In genomic region chr11:33735426-33736147, GRCh38 we compare ENCODE assay signal across 1 cellular context.
TF ChIP-seq lines count a peak whose summit lies in the region.

No MANE protein-coding gene starts in this region.

TF ChIP-seq in K562, 482 proteins besides CTCF, POLR2A, EP300 and RAD21 (continues in another document):
- no peak for TF ChIP-seq RFX1 (IDR thresholded peaks at IDR 0.05)
- no peak for TF ChIP-seq PREB (CRISPR knock-in tag; IDR thresholded peaks at IDR 0.05)
- peak; percentile 28 for TF ChIP-seq MAFG (tag; conservative IDR thresholded peaks at IDR 0.05)
- no peak for TF ChIP-seq ZBTB26 (CRISPR knock-in tag; IDR thresholded peaks at IDR 0.05)
- peak; percentile 6 for TF ChIP-seq RBBP5 (IDR thresholded peaks at IDR 0.05; ENCODE audit: borderline replicate concordance, insufficient read depth, low read length, poor library complexity, severe bottlenecking)
- no peak for TF ChIP-seq KDM1A (IDR thresholded peaks at IDR 0.05)
- no peak for TF ChIP-seq SAFB (IDR thresholded peaks at IDR 0.05; ENCODE audit: borderline replicate concordance, low read depth, low read length)
- TF ChIP-seq THRB (CRISPR knock-in tag; conservative IDR thresholded peaks at IDR 0.05): no peak
- 0 out of 2 replicates have a peak, but pooled peaks have one; percentile 16 for TF ChIP-seq ZBTB9 (CRISPR knock-in tag; IDR thresholded peaks at IDR 0.05)
- TF ChIP-seq TCF15 (CRISPR knock-in tag; IDR thresholded peaks at IDR 0.05): no peak
- no peak for TF ChIP-seq IRF1 (CRISPR knock-in tag; IDR thresholded peaks at IDR 0.05; ENCODE audit: borderline replicate concordance)
- TF ChIP-seq ZNF316 (IDR thresholded peaks at IDR 0.05): peak; percentile 48; the same call in 1 of the 2 replicates
- TF ChIP-seq ELF1 (tag; IDR thresholded peaks at IDR 0.05): no peak
- TF ChIP-seq UBTF (IDR thresholded peaks at IDR 0.05; ENCODE audit: borderline replicate concordance in 1 of 2, low read depth in 2 of 2, low read length in 2 of 2): 0 out of 4 replicates have a peak, but pooled peaks of 1 of the 2 experiments have one; percentile 26
- no peak for TF ChIP-seq SMC3 (conservative IDR thresholded peaks at IDR 0.05; ENCODE audit: insufficient read depth, low read depth, low read length)
- TF ChIP-seq AFF4 (CRISPR knock-in tag; IDR thresholded peaks at IDR 0.05): no peak
- TF ChIP-seq PKNOX1 (IDR thresholded peaks at IDR 0.05): 0 out of 2 replicates have a peak, but pooled peaks have one; percentile 3
- TF ChIP-seq SIN3A (IDR thresholded peaks at IDR 0.05; ENCODE audit: borderline replicate concordance in 2 of 2, control insufficient read depth in 1 of 2, low read depth in 2 of 2, low read length in 2 of 2): 0 out of 4 replicates have a peak, but pooled peaks of 1 of the 2 experiments have one; percentile 24
- no peak for TF ChIP-seq MXD1 (CRISPR knock-in tag; IDR thresholded peaks at IDR 0.05; ENCODE audit: borderline replicate concordance, poor library complexity, severe bottlenecking)
- TF ChIP-seq SMAD1 (IDR thresholded peaks at IDR 0.05; ENCODE audit: low read depth, low read length, partially characterized antibody): no peak
- no peak for TF ChIP-seq TAL1 (IDR thresholded peaks at IDR 0.05)
- TF ChIP-seq ZBED1 (IDR thresholded peaks at IDR 0.05): no peak
- TF ChIP-seq ZNF41 (CRISPR knock-in tag; conservative IDR thresholded peaks at IDR 0.05): no peak
- TF ChIP-seq BHLHE40 (IDR thresholded peaks at IDR 0.05; ENCODE audit: low read length): no peak
- TF ChIP-seq EGR1 (conservative IDR thresholded peaks at IDR 0.05): peak; percentile 41; the same call in 1 of the 2 replicates
- TF ChIP-seq MIER1 (IDR thresholded peaks at IDR 0.05; ENCODE audit: low read depth): 0 out of 2 replicates have a peak, but pooled peaks have one; percentile 63
- no peak for TF ChIP-seq HIVEP1 (CRISPR knock-in tag; IDR thresholded peaks at IDR 0.05)
- TF ChIP-seq BRD4 (IDR thresholded peaks at IDR 0.05): no peak
- TF ChIP-seq CREM (IDR thresholded peaks at IDR 0.05; ENCODE audit: low read depth): no peak
- TF ChIP-seq SPI1 (IDR thresholded peaks at IDR 0.05; ENCODE audit: borderline replicate concordance, low read depth, low read length): peak; percentile 78
- no peak for TF ChIP-seq RBM17 (IDR thresholded peaks at IDR 0.05; ENCODE audit: borderline replicate concordance, low read depth, low read length)
- TF ChIP-seq POLR2AphosphoS5 (IDR thresholded peaks at IDR 0.05; ENCODE audit: control insufficient read depth, insufficient read depth, low read depth, low read length): no peak
- TF ChIP-seq NUFIP1 (IDR thresholded peaks at IDR 0.05; ENCODE audit: partially characterized antibody): no peak
- TF ChIP-seq ZNF277 (CRISPR knock-in tag; IDR thresholded peaks at IDR 0.05; ENCODE audit: borderline replicate concordance): no peak
- no peak for TF ChIP-seq ZBTB1 (CRISPR knock-in tag; IDR thresholded peaks at IDR 0.05; ENCODE audit: borderline replicate concordance, low read depth)
- TF ChIP-seq ZNF324 (CRISPR knock-in tag; IDR thresholded peaks at IDR 0.05): no peak
- no peak for TF ChIP-seq CBX2 (IDR thresholded peaks at IDR 0.05; ENCODE audit: insufficient read depth, low read length, poor library complexity, severe bottlenecking)
- TF ChIP-seq CUX1 (CRISPR knock-in tag; IDR thresholded peaks at IDR 0.05): no peak
- no peak for TF ChIP-seq RNF2 (IDR thresholded peaks at IDR 0.05)
